8 cellular contexts compared by ENCODE assay signal in the genomic region with DNA sequence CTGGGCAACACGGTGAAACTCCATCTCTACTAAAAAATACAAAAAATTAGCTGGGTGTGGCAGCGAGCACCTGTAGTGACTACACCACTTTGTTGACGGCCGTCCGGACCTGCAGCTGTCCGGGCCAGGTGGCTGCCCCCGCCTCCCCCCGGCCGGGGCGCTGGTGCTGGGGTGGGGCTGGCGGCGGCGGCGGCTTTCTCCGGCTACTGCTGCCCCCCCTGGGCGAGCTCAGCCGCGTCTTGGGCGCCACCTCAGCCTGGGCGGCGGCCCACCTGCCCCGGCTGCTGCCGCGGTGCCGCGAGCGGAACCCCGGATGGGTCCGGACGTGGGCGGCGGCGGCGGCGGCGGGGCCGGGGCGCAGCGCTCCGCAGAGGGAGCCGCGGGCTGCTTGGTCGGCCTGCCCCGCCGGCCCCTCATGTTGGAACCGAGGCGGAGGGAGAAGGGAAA. TPM values are rescaled to one million over a fixed set of nuclear protein-coding genes. Genes with fewer than 3 reads are reported as not detected.
DNase-seq lines count a peak whose midpoint lies in the region; ATAC-seq and TF ChIP-seq lines count a peak whose summit lies in the region.
"Not testable (repeated sequence)": the region's sequence is repeated elsewhere in the genome, so short reads cannot be mapped to it uniquely, and the experiment has no call there.

No MANE protein-coding gene starts in this region.

- peak overlapping the region; percentile 87 for H3K27ac Mint-ChIP-seq in activated naive CD8-positive, alpha-beta T cell treated with anti-CD3 and anti-CD28 coated beads for 36 hours
- H3K27ac Mint-ChIP-seq in glutamatergic neuron (ENCODE audit: unreplicated experiment), result not testable (repeated sequence)
- peak overlapping the region; percentile 86 to 95 for H3K27ac Mint-ChIP-seq in stimulated activated naive CD8-positive, alpha-beta T cell treated with anti-CD3 and anti-CD28 coated beads, Interleukin-15, amount 100 ng/mL, for 72 hours

- H3K79me2 ChIP-seq in neural cell (replicated peaks; ENCODE audit: insufficient read depth, low read length), result not testable (repeated sequence)

- not testable (repeated sequence) for H3K9me2 ChIP-seq in neural cell (ENCODE audit: insufficient read depth, low read length)

- H3K9ac ChIP-seq in neural cell (ENCODE audit: low read length), result peak overlapping the region; percentile 76

- H3K27me3 ChIP-seq in neural cell (ENCODE audit: insufficient read depth, low read depth, low read length), result not testable (repeated sequence)

- peak overlapping the region; percentile 85 for H3K4me3 Mint-ChIP-seq in activated naive CD8-positive, alpha-beta T cell treated with anti-CD3 and anti-CD28 coated beads for 36 hours
- H3K4me3 Mint-ChIP-seq in glutamatergic neuron (ENCODE audit: unreplicated experiment), result peak overlapping the region; percentile 82
- H3K4me3 Mint-ChIP-seq in stimulated activated naive CD8-positive, alpha-beta T cell treated with anti-CD3 and anti-CD28 coated beads, Interleukin-15, amount 100 ng/mL, for 72 hours, result peak overlapping the region; percentile 88 to 90

- not testable (repeated sequence) for H3K36me3 ChIP-seq in neural cell (ENCODE audit: insufficient read depth, low read length)

- H3K9me3 Mint-ChIP-seq in activated naive CD8-positive, alpha-beta T cell treated with anti-CD3 and anti-CD28 coated beads for 36 hours; glutamatergic neuron (ENCODE audit: unreplicated experiment); stimulated activated naive CD8-positive, alpha-beta T cell treated with anti-CD3 and anti-CD28 coated beads, Interleukin-15, amount 100 ng/mL, for 72 hours: not testable (repeated sequence)

- TF ChIP-seq RAD21 in neural cell (conservative IDR thresholded peaks at IDR 0.05), result not testable (repeated sequence)

- not testable (repeated sequence) for TF ChIP-seq EP300 in neural cell (conservative IDR thresholded peaks at IDR 0.05; ENCODE audit: poor library complexity, severe bottlenecking)

- peak; percentile 49 for ATAC-seq in GM21825 (IDR thresholded peaks at IDR 0.05; ENCODE audit: unreplicated experiment)
- peak; percentile 68 for ATAC-seq in stimulated activated naive CD8-positive, alpha-beta T cell treated with anti-CD3 and anti-CD28 coated beads, Interleukin-15, amount 100 ng/mL, for 72 hours

- not testable (repeated sequence) for TF ChIP-seq CTCF in glutamatergic neuron (IDR thresholded peaks at IDR 0.05; ENCODE audit: partially characterized antibody, unreplicated experiment); neural cell (IDR thresholded peaks at IDR 0.05; ENCODE audit: poor library complexity, severe bottlenecking)

- peak overlapping the region; percentile 67 for H3K4me3 ChIP-seq in neural cell (ENCODE audit: low read length)

- H3K4me1 Mint-ChIP-seq in activated naive CD8-positive, alpha-beta T cell treated with anti-CD3 and anti-CD28 coated beads for 36 hours, result peaks cover 14% of the 10 kb centered on the region
- H3K4me1 Mint-ChIP-seq in glutamatergic neuron (ENCODE audit: low read depth, unreplicated experiment), result not testable (repeated sequence)
- peaks cover 30% of the 10 kb centered on the region for H3K4me1 Mint-ChIP-seq in stimulated activated naive CD8-positive, alpha-beta T cell treated with anti-CD3 and anti-CD28 coated beads, Interleukin-15, amount 100 ng/mL, for 72 hours

- not testable (repeated sequence) for H4K20me1 ChIP-seq in neural cell (ENCODE audit: insufficient read depth)

- not testable (repeated sequence) for H3K9me3 ChIP-seq in neural cell (ENCODE audit: low read length)

- H3K4me2 ChIP-seq in neural cell (ENCODE audit: low read length), result not testable (repeated sequence)

- not testable (repeated sequence) for H3F3A ChIP-seq in neural cell (ENCODE audit: insufficient read depth, low read length, poor library complexity, severe bottlenecking)

- H3K27ac ChIP-seq in neural cell (ENCODE audit: low read length), result peak overlapping the region; percentile 76

- H3K27me3 Mint-ChIP-seq in activated naive CD8-positive, alpha-beta T cell treated with anti-CD3 and anti-CD28 coated beads for 36 hours; glutamatergic neuron (ENCODE audit: unreplicated experiment); stimulated activated naive CD8-positive, alpha-beta T cell treated with anti-CD3 and anti-CD28 coated beads, Interleukin-15, amount 100 ng/mL, for 72 hours: not testable (repeated sequence)

- not testable (repeated sequence) for H2AFZ ChIP-seq in neural cell (ENCODE audit: low read depth, low read length)

- peak; percentile 49 for DNase-seq in ELR (ENCODE audit: low read depth)
- DNase-seq in HT-29 (ENCODE audit: low spot score), result peak; percentile 40
- DNase-seq in SHP77 (lab: John Stamatoyannopoulos, UW), result peak; percentile 19 to 45
- DNase-seq in activated naive CD8-positive, alpha-beta T cell treated with anti-CD3 and anti-CD28 coated beads for 36 hours, result peak; percentile 55
- peak; percentile 58 for DNase-seq in glutamatergic neuron
- peak in 1 of 2 donors; percentile 51 for DNase-seq in stimulated activated naive CD8-positive, alpha-beta T cell treated with anti-CD3 and anti-CD28 coated beads, Interleukin-15, amount 100 ng/mL, for 72 hours

- not testable (repeated sequence) for H3K36me3 Mint-ChIP-seq in activated naive CD8-positive, alpha-beta T cell treated with anti-CD3 and anti-CD28 coated beads for 36 hours; glutamatergic neuron (ENCODE audit: unreplicated experiment)

RNA-seq across cellular contexts. Expression of gene LRRC37A3, which starts 0.4 kb away (rescaled TPM):
- total RNA-seq in HT-29 (2014; rRNA removed; shearing (Covaris generic)), result 0.86 and 5.5 TPM in 2 replicates
- total RNA-seq in activated naive CD8-positive, alpha-beta T cell treated with anti-CD3 and anti-CD28 coated beads for 36 hours, result 1 to 10 TPM; 4.5 to 4.8 TPM
- total RNA-seq in glutamatergic neuron (ENCODE audit: unreplicated experiment), result 31.1 TPM
- polyA plus RNA-seq in neural cell, result 5.3 and 13.7 TPM in 2 replicates
- polyA minus RNA-seq in neural cell, result 34.1 and 35.9 TPM in 2 replicates
